In genomic region chr4:55654131-55654530, GRCh38 we compare ENCODE assay signal across 29 cellular contexts. TPM values are rescaled to one million over a fixed set of nuclear protein-coding genes. Genes with fewer than 3 reads are reported as not detected.
"Had no signal": no experiment of that assay in that cellular context is flagged by ENCODE, and none has a peak within 500 bp of the region (broad histone marks: within the 10 kb centered on the region; RNA-seq: fewer than 3 reads in every experiment).

No MANE protein-coding gene starts in this region.

- ATAC-seq: effector memory CD8-positive, alpha-beta T cell; esophagus mucosa; gastrocnemius medialis; heart right ventricle; left cardiac atrium; left lung; left ventricle myocardium superior; lower lobe of right lung; mucosa of descending colon had no signal

- H3K4me3 Mint-ChIP-seq: dendritic cell treated with granulocyte-macrophage colony-stimulating factor and Interleukin-4, amounts not matched to agents 40 ng/mL and 50 ng/mL, for 4 days; effector memory CD8-positive, alpha-beta T cell; endodermal cell; mesothelial cell of epicardium; naive B cell had no signal

- H3K9me3 Mint-ChIP-seq: dendritic cell treated with granulocyte-macrophage colony-stimulating factor and Interleukin-4, amounts not matched to agents 40 ng/mL and 50 ng/mL, for 4 days; effector memory CD8-positive, alpha-beta T cell; endodermal cell had no signal

- H3K4me1 ChIP-seq: colonic mucosa, esophagus squamous epithelium, gastrocnemius medialis, heart right ventricle, left lung, lower lobe of right lung had no signal

- H3K27me3 ChIP-seq: colonic mucosa, esophagus squamous epithelium, gastrocnemius medialis, left lung had no signal

- H3K27me3 Mint-ChIP-seq: dendritic cell treated with granulocyte-macrophage colony-stimulating factor and Interleukin-4, amounts not matched to agents 40 ng/mL and 50 ng/mL, for 4 days had no signal

- H3K27ac Mint-ChIP-seq: dendritic cell treated with granulocyte-macrophage colony-stimulating factor and Interleukin-4, amounts not matched to agents 40 ng/mL and 50 ng/mL, for 4 days; effector memory CD8-positive, alpha-beta T cell; endodermal cell; mesothelial cell of epicardium; naive B cell had no signal

- H3K36me3 Mint-ChIP-seq: mesothelial cell of epicardium, naive B cell had no signal

- DNase-seq: colonic mucosa; cortex of kidney; effector CD8-positive, alpha-beta T cell; effector memory CD8-positive, alpha-beta T cell; endodermal cell; erythroblast; esophagus squamous epithelium; foreskin fibroblast; foreskin melanocyte; gastrocnemius medialis; glutamatergic neuron; head of caudate nucleus; heart right ventricle; hippocampal formation; left cardiac atrium; left lung; left ventricle myocardium superior; lower lobe of right lung; mesenchymal stem cell; mucosa of descending colon; naive B cell had no signal

- H3K9me3 ChIP-seq: colonic mucosa, esophagus squamous epithelium, gastrocnemius medialis, heart right ventricle, left lung, lower lobe of right lung, mucosa of descending colon had no signal

- H3K4me1 Mint-ChIP-seq: endodermal cell, mesothelial cell of epicardium, naive B cell had no signal

- H3K27ac ChIP-seq: colonic mucosa, epithelial cell of prostate, esophagus squamous epithelium, gastrocnemius medialis, heart right ventricle, left lung, lower lobe of right lung had no signal

- H3K4me3 ChIP-seq: colonic mucosa, esophagus squamous epithelium, gastrocnemius medialis, heart right ventricle, left lung, lower lobe of right lung, mucosa of descending colon had no signal

- H3K36me3 ChIP-seq: colonic mucosa, esophagus squamous epithelium, gastrocnemius medialis, heart right ventricle, left lung, lower lobe of right lung had no signal

RNA-seq across cellular contexts. Expression of gene NMU, which starts 18.0 kb away (rescaled TPM):
- total RNA-seq: dermis microvascular lymphatic vessel endothelial cell, gastrocnemius medialis, heart right ventricle, left cardiac atrium, left ventricle myocardium superior, lung microvascular endothelial cell, mesenteric fat pad, myocyte had no signal
- polyA plus RNA-seq: heart right ventricle had no signal
